8 cellular contexts compared by ENCODE assay signal in the genomic region with DNA sequence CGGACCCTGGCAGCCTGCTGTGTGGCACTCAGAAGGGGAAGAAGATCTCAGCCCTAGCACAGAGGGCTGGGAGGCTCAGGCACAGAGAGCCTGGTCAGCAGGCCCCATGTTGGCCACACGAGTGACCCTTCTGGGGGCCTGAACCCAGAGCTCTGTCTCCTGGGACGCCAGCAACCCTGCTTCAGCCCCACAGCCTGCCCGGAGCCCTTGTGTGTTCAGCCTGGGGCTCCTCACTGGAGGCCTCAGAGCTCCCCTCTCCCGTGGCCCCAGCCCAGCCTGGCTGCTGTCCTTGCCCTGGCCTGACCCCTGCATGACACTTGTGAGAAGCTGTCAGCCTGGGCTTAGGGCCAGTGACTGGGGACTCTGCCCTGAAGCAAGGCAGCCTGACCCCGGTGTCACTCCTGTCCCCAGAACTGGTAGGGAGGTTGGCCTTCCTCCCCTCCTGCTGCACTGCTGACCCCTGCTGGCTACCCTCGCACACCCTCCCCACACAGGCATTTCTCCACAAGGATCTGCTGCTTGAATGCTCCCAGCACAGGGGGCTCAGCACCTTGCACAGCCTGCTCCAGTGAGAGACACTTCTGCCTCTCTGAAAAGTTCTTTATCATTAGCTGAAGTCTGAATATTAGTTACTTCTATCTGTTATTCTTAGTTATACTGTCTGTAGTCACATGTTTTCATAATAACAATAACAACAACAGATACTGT. TPM values are rescaled to one million over a fixed set of nuclear protein-coding genes. Genes with fewer than 3 reads are reported as not detected.
DNase-seq lines count a peak whose midpoint lies in the region; ATAC-seq and TF ChIP-seq lines count a peak whose summit lies in the region.

No MANE protein-coding gene starts in this region.

- intact Hi-C loops in cardiac septum (cut with DNase I), result loop anchor here (1.0 to 2.0 kb wide), 3 partner anchors 18 to 177 kb away; partner anchors contain the start of gene UQCC2

- no peak overlapping the region for H3K4me3 ChIP-seq in BJ (ENCODE audit: low read depth, low read length)
- no peak overlapping the region for H3K4me3 ChIP-seq in GM23338
- no peak overlapping the region for H3K4me3 ChIP-seq in NT2/D1 (ENCODE audit: insufficient read length, low read depth)

- no peak overlapping the region for H3K4me3 Mint-ChIP-seq in GM23338
- no peak overlapping the region for H3K4me3 Mint-ChIP-seq in activated T-helper 17 cell treated with anti-CD3 and anti-CD28 coated beads, Interleukin-2, amount 50 U/mL, for 72 hours

- TF ChIP-seq CTCF in BJ (IDR thresholded peaks at IDR 0.05; ENCODE audit: insufficient read depth, low read depth, low read length) (peak; percentile 85), GM23338 (conservative IDR thresholded peaks at IDR 0.05; ENCODE audit: low read depth in 2 of 2) (peak; percentile 60 to 91)

- H3K27ac ChIP-seq in GM23338 (ENCODE audit: low read depth), result no peak overlapping the region

- H3K79me2 ChIP-seq in GM23338 (replicated peaks; ENCODE audit: insufficient read depth), result no peaks in the 10 kb centered on the region

- H3K9me2 ChIP-seq in GM23338 (ENCODE audit: insufficient read depth), result no peaks in the 10 kb centered on the region

- H3K27me3 Mint-ChIP-seq in GM23338 (ENCODE audit: insufficient read depth, low read depth, poor library complexity), result peaks cover 10% of the 10 kb centered on the region
- H3K27me3 Mint-ChIP-seq in activated T-helper 17 cell treated with anti-CD3 and anti-CD28 coated beads, Interleukin-2, amount 50 U/mL, for 72 hours, result no peaks in the 10 kb centered on the region

- H3K4me1 ChIP-seq in GM23338 (ENCODE audit: insufficient read depth), result no peaks in the 10 kb centered on the region
- peaks cover 4% of the 10 kb centered on the region for H3K4me1 ChIP-seq in NT2/D1 (ENCODE audit: insufficient read depth, insufficient read length)

- ATAC-seq in GM23338, result peak; percentile 77
- peak; percentile 63 for ATAC-seq in activated T-helper 17 cell treated with anti-CD3 and anti-CD28 coated beads, Interleukin-2, amount 50 U/mL, for 72 hours (replicated peaks)
- no peak for ATAC-seq in GM21390 (IDR thresholded peaks at IDR 0.05; ENCODE audit: unreplicated experiment)
- no peak for ATAC-seq in GM19467 (IDR thresholded peaks at IDR 0.05; ENCODE audit: unreplicated experiment)

- CTCF ChIA-PET in BJ (lab: Yijun Ruan, JAX), result interaction anchor here (0.5 to 24.3 kb wide), 23 partner anchors 3 to 393 kb away, joined by 3 to 567 read pairs (median 5); partner anchors contain the start of genes BAK1, IP6K3 and UQCC2

- H3K9me3 Mint-ChIP-seq in GM23338, result no peaks in the 10 kb centered on the region
- no peaks in the 10 kb centered on the region for H3K9me3 Mint-ChIP-seq in activated T-helper 17 cell treated with anti-CD3 and anti-CD28 coated beads, Interleukin-2, amount 50 U/mL, for 72 hours

- H3K27ac Mint-ChIP-seq in GM23338, result no peak overlapping the region
- H3K27ac Mint-ChIP-seq in activated T-helper 17 cell treated with anti-CD3 and anti-CD28 coated beads, Interleukin-2, amount 50 U/mL, for 72 hours, result no peak overlapping the region

- H3K27me3 ChIP-seq in BJ (ENCODE audit: control insufficient read depth, insufficient read depth, low read length), result no peaks in the 10 kb centered on the region
- no peaks in the 10 kb centered on the region for H3K27me3 ChIP-seq in GM23338 (ENCODE audit: insufficient read depth)
- no peaks in the 10 kb centered on the region for H3K27me3 ChIP-seq in NT2/D1 (ENCODE audit: insufficient read depth, insufficient read length)

- peak overlapping the region; percentile 57 for H3K9ac ChIP-seq in NT2/D1 (ENCODE audit: insufficient read length, low read depth)

- POLR2A ChIA-PET in BJ (lab: Charles Lee), result no interaction called here

- 0 out of 2 replicates have a peak, but pooled peaks cover 3% of the 10 kb centered on the region for H3F3A ChIP-seq in GM23338 (replicated peaks; ENCODE audit: low read depth)

- H4K20me1 ChIP-seq in GM23338 (replicated peaks; ENCODE audit: insufficient read depth), result no peaks in the 10 kb centered on the region

- no peak overlapping the region for H2AFZ ChIP-seq in GM23338

- H3K4me2 ChIP-seq in GM23338, result no peak overlapping the region

- peaks cover 9% of the 10 kb centered on the region; the same call in 1 of the 3 replicates for H3K4me1 Mint-ChIP-seq in GM23338
- no peaks in the 10 kb centered on the region for H3K4me1 Mint-ChIP-seq in activated T-helper 17 cell treated with anti-CD3 and anti-CD28 coated beads, Interleukin-2, amount 50 U/mL, for 72 hours

- no peaks in the 10 kb centered on the region; the same call in 2 of the 3 replicates for H3K36me3 Mint-ChIP-seq in GM23338 (ENCODE audit: low read depth)
- H3K36me3 Mint-ChIP-seq in activated T-helper 17 cell treated with anti-CD3 and anti-CD28 coated beads, Interleukin-2, amount 50 U/mL, for 72 hours (ENCODE audit: low read depth), result no peaks in the 10 kb centered on the region

- no peaks in the 10 kb centered on the region for H3K9me3 ChIP-seq in NT2/D1 (ENCODE audit: insufficient read depth, low read length)

- no peak for DNase-seq in BJ (ENCODE audit: low read depth)
- peak; percentile 67 for DNase-seq in GM23338 (ENCODE audit: low spot score)
- DNase-seq in NT2/D1 (ENCODE audit: low read depth, low spot score), result no peak
- peak; percentile 86 for DNase-seq in cardiac septum (ENCODE audit: low spot score)
- peak; percentile 51 for DNase-seq in renal cortical epithelial cell (ENCODE audit: low read depth)

- H3K36me3 ChIP-seq in BJ (ENCODE audit: control insufficient read depth, insufficient read depth, low read length) (no peaks in the 10 kb centered on the region), GM23338 (ENCODE audit: insufficient read depth) (no peaks in the 10 kb centered on the region), NT2/D1 (ENCODE audit: insufficient read depth, insufficient read length, low read length) (no peaks in the 10 kb centered on the region)

TF ChIP-seq in GM23338, 12 proteins besides CTCF, POLR2A, EP300 and RAD21:
- TF ChIP-seq POLR2AphosphoS5 (IDR thresholded peaks at IDR 0.05; ENCODE audit: low read depth), result no peak
- no peak for TF ChIP-seq STAT1 (IDR thresholded peaks at IDR 0.05; ENCODE audit: unreplicated experiment)

RNA-seq across cellular contexts. Expression of gene IP6K3, which starts 15.4 kb away (rescaled TPM):
- polyA plus RNA-seq in BJ (2011; rRNA removed), result 0.58 and 0.75 TPM in 2 replicates
- polyA minus RNA-seq in BJ (2011; rRNA and poly(A)+ RNA removed), result 1.0 and 1.9 TPM in 2 replicates
- total RNA-seq in GM23338 (2014; rRNA removed; shearing (Covaris generic)), result 0.14 TPM in 1 of 2 replicates, not detected in the other
- 0.16 TPM in 2 replicates for polyA plus RNA-seq in GM23338 (2016; fragmentation: Nextera tagmentation; extraction: Ambion mirVana)
- not detected for total RNA-seq in activated T-helper 17 cell treated with anti-CD3 and anti-CD28 coated beads, Interleukin-2, amount 50 U/mL, for 72 hours
- 16.6 TPM for total RNA-seq in cardiac septum
- 2.9 and 3.0 TPM in 2 replicates for total RNA-seq in renal cortical epithelial cell

RNA-seq across cellular contexts. Expression of gene LEMD2, which starts 26.9 kb away (rescaled TPM):
- polyA plus RNA-seq in BJ (2011; rRNA removed) (59.8 and 62.2 TPM in 2 replicates), GM23338 (2016; fragmentation: Nextera tagmentation; extraction: Ambion mirVana) (28.6 and 32.0 TPM in 2 replicates)
- polyA minus RNA-seq in BJ (2011; rRNA and poly(A)+ RNA removed), result 38.0 and 43.2 TPM in 2 replicates
- total RNA-seq in GM23338 (2014; rRNA removed; shearing (Covaris generic)), result 55.6 and 64.7 TPM in 2 replicates
- total RNA-seq in activated T-helper 17 cell treated with anti-CD3 and anti-CD28 coated beads, Interleukin-2, amount 50 U/mL, for 72 hours, result 10 to 100 TPM; 51.0 to 54.3 TPM
- total RNA-seq in cardiac septum (29.6 TPM), renal cortical epithelial cell (50.2 and 52.4 TPM in 2 replicates)

RNA-seq across cellular contexts. Expression of gene MLN, which starts 41.7 kb away (rescaled TPM):
- polyA plus RNA-seq in BJ (2011; rRNA removed) (not detected in 2 replicates), GM23338 (2016; fragmentation: Nextera tagmentation; extraction: Ambion mirVana) (not detected in 2 replicates)
- not detected in 2 replicates for polyA minus RNA-seq in BJ (2011; rRNA and poly(A)+ RNA removed)
- not detected in 2 replicates for total RNA-seq in GM23338 (2014; rRNA removed; shearing (Covaris generic))
- not detected for total RNA-seq in activated T-helper 17 cell treated with anti-CD3 and anti-CD28 coated beads, Interleukin-2, amount 50 U/mL, for 72 hours
- total RNA-seq in cardiac septum (not detected), renal cortical epithelial cell (not detected in 2 replicates)

RNA-seq across cellular contexts. Expression of gene UQCC2, which starts 50.6 kb away (rescaled TPM):
- polyA plus RNA-seq in BJ (2011; rRNA removed), result 51.7 and 66.5 TPM in 2 replicates
- polyA minus RNA-seq in BJ (2011; rRNA and poly(A)+ RNA removed), result 7.2 and 11.8 TPM in 2 replicates
- total RNA-seq in GM23338 (2014; rRNA removed; shearing (Covaris generic)), result 33.9 and 48.9 TPM in 2 replicates
- 379 and 450 TPM in 2 replicates for polyA plus RNA-seq in GM23338 (2016; fragmentation: Nextera tagmentation; extraction: Ambion mirVana)
- total RNA-seq in activated T-helper 17 cell treated with anti-CD3 and anti-CD28 coated beads, Interleukin-2, amount 50 U/mL, for 72 hours, result 100 to 1,000 TPM in 1 of 2 donors, 10 to 100 TPM in 1; 65.5 to 112 TPM
- total RNA-seq in cardiac septum, result 209 TPM
- total RNA-seq in renal cortical epithelial cell, result 10.5 and 40.5 TPM in 2 replicates

Comparison
In these comparisons a context has a peak if more than half of its experiments do, and no peak if none do; other contexts are left out.
1. DNase-seq: peak in GM23338 (single experiment), cardiac septum (single experiment) and renal cortical epithelial cell (single experiment); none in BJ (single experiment) and NT2/D1 (single experiment).
2. ATAC-seq: peak in GM23338 (single experiment) and activated T-helper 17 cell treated with anti-CD3 and anti-CD28 coated beads, Interleukin-2, amount 50 U/mL, for 72 hours (single experiment); none in GM21390 (single experiment) and GM19467 (single experiment).